Comparison of ENCODE assay signal across 24 cellular contexts in genomic region chr22:36870250-36870649, GRCh38. TPM values are rescaled to one million over a fixed set of nuclear protein-coding genes. Genes with fewer than 3 reads are reported as not detected.
DNase-seq lines count a peak whose midpoint lies in the region; ATAC-seq, FAIRE-seq and TF ChIP-seq lines count a peak whose summit lies in the region.
"Had no signal": no experiment of that assay in that cellular context is flagged by ENCODE, and none has a peak within 500 bp of the region (broad histone marks: within the 10 kb centered on the region; RNA-seq: fewer than 3 reads in every experiment).

No MANE protein-coding gene starts in this region.

- H3K9ac ChIP-seq in keratinocyte (ENCODE audit: control insufficient read depth, extremely low read depth, insufficient read depth, low read length): no peak overlapping the region
- H3K9ac ChIP-seq: parathyroid adenoma had no signal

- H3K27ac ChIP-seq in keratinocyte (ENCODE audit: control insufficient read depth, insufficient read depth, low read length): no peak overlapping the region
- H3K27ac ChIP-seq: parathyroid adenoma, uterus had no signal

- no peak overlapping the region for H2AFZ ChIP-seq in keratinocyte (ENCODE audit: control insufficient read depth, low read length)
- H2AFZ ChIP-seq: parathyroid adenoma had no signal

- TF ChIP-seq POLR2A in H54 (IDR thresholded peaks at IDR 0.05; ENCODE audit: low read depth, low read length): no peak

- peak overlapping the region; percentile 53 for H3K27ac Mint-ChIP-seq in activated B cell treated with CpG ODN at 0.5 μM for 24 hours
- H3K27ac Mint-ChIP-seq: activated naive CD8-positive, alpha-beta T cell; activated T-cell treated with anti-CD3 and anti-CD28 coated beads, Interleukin-2, amount 50 U/mL, for 72 hours; nephron had no signal

- CTCF ChIA-PET in activated B cell treated with CpG ODN at 0.5 μM for 24 hours (lab: Charles Lee): interaction anchor here (1.6 kb wide), 1 partner anchor 14 kb away, joined by 5 read pairs; no protein-coding TSS in a partner anchor

- POLR2A ChIA-PET in activated B cell treated with CpG ODN at 0.5 μM for 24 hours (lab: Charles Lee): interaction anchor here (0.6 kb wide), 1 partner anchor 34 kb away, joined by 6 read pairs; no protein-coding TSS in a partner anchor

- H3K9me3 Mint-ChIP-seq in activated B cell treated with CpG ODN at 0.5 μM for 24 hours: no peaks in the 10 kb centered on the region
- H3K9me3 Mint-ChIP-seq: nephron had no signal

- dilution Hi-C loops in keratinocyte (cut with MboI; ENCODE audit: extremely low pct_ligation_motif_present, low sequenced_read_pairs): no loop called here

- ATAC-seq in activated B cell treated with CpG ODN at 0.5 μM for 24 hours (ENCODE audit: low read depth) (no peak), GM21367 (IDR thresholded peaks at IDR 0.05; ENCODE audit: unreplicated experiment) (no peak), HG03521 (IDR thresholded peaks at IDR 0.05; ENCODE audit: unreplicated experiment) (no peak), HG03469 (IDR thresholded peaks at IDR 0.05; ENCODE audit: unreplicated experiment) (no peak), HG02759 (IDR thresholded peaks at IDR 0.05; ENCODE audit: unreplicated experiment) (no peak)
- ATAC-seq: activated T-cell treated with anti-CD3 and anti-CD28 coated beads, Interleukin-2, amount 50 U/mL, for 72 hours; left lung; sciatic nerve had no signal

- H3K4me1 ChIP-seq in keratinocyte (ENCODE audit: control insufficient read depth, extremely low read depth, insufficient read depth, low read length): peaks cover 40% of the 10 kb centered on the region
- H3K4me1 ChIP-seq: parathyroid adenoma, uterus had no signal

- H3K27me3 Mint-ChIP-seq in activated B cell treated with CpG ODN at 0.5 μM for 24 hours: no peaks in the 10 kb centered on the region
- H3K27me3 Mint-ChIP-seq: activated naive CD8-positive, alpha-beta T cell had no signal

- no peaks in the 10 kb centered on the region for H3K79me2 ChIP-seq in keratinocyte (ENCODE audit: control insufficient read depth, insufficient read depth, low read length)
- H3K79me2 ChIP-seq: parathyroid adenoma had no signal

- no peak overlapping the region for H3K4me3 Mint-ChIP-seq in activated B cell treated with CpG ODN at 0.5 μM for 24 hours
- H3K4me3 Mint-ChIP-seq: activated naive CD8-positive, alpha-beta T cell; activated T-cell treated with anti-CD3 and anti-CD28 coated beads, Interleukin-2, amount 50 U/mL, for 72 hours; nephron had no signal

- peak overlapping the region; percentile 39 for H3K4me2 ChIP-seq in keratinocyte (ENCODE audit: control insufficient read depth, extremely low read depth, insufficient read depth, low read depth, low read length)
- H3K4me2 ChIP-seq: BLaER1 treated with 17β-estradiol and CSF1 and Interleukin-3, amounts not matched to agents 10 nM and 100 nM had no signal

- no peaks in the 10 kb centered on the region for H4K20me1 ChIP-seq in keratinocyte (ENCODE audit: control insufficient read depth, extremely low read depth, insufficient read depth, low read length)

- H3K36me3 ChIP-seq in keratinocyte (ENCODE audit: control insufficient read depth in 2 of 2, extremely low read depth in 1 of 2, insufficient read depth in 2 of 2, low read length in 2 of 2): no peaks in the 10 kb centered on the region
- H3K36me3 ChIP-seq: uterus had no signal

- no peaks in the 10 kb centered on the region for H3K9me3 ChIP-seq in keratinocyte (ENCODE audit: control insufficient read depth, low read depth, low read length)
- H3K9me3 ChIP-seq: BLaER1 treated with 17β-estradiol and CSF1 and Interleukin-3, amounts not matched to agents 10 nM and 100 nM; left lung; uterus had no signal

- H3K9me1 ChIP-seq in keratinocyte (ENCODE audit: control insufficient read depth, extremely low read depth, insufficient read depth, low read length): peaks cover 2% of the 10 kb centered on the region

- DNase-seq in A172 (ENCODE audit: low spot score) (peak; percentile 40), H54 (ENCODE audit: insufficient read length, low spot score) (peak; percentile 26), activated B cell treated with CpG ODN at 0.5 μM for 24 hours (no peak), keratinocyte (ENCODE audit: low read depth, low spot score) (peak; percentile 50)
- DNase-seq: ACHN; activated T-cell treated with anti-CD3 and anti-CD28 coated beads, Interleukin-2, amount 50 U/mL, for 72 hours; effector CD8-positive, alpha-beta T cell; left lung; midbrain; NCI-H1436 treated with DMSO at 0.1 percent for 48 hours; NCI-H524; stimulated activated CD4-positive, alpha-beta T cell treated with anti-CD3 and anti-CD28 coated beads, Interleukin-15, amount 100 ng/mL, for 24 hours; uterus had no signal

- peaks cover 93% of the 10 kb centered on the region for H3K36me3 Mint-ChIP-seq in activated B cell treated with CpG ODN at 0.5 μM for 24 hours (ENCODE audit: low read depth)
- H3K36me3 Mint-ChIP-seq: activated naive CD8-positive, alpha-beta T cell had no signal

- FAIRE-seq in H54 (lab: Jason Lieb, UNC): no peak
- peak; percentile 65 for FAIRE-seq in keratinocyte (lab: Jason Lieb, UNC)
- FAIRE-seq: H1 had no signal

- no peak overlapping the region for H3K4me3 ChIP-seq in keratinocyte (ENCODE audit: control insufficient read depth in 2 of 3, extremely low read depth in 1 of 3, insufficient read depth in 2 of 3, low read depth in 1 of 3, low read length in 3 of 3)
- H3K4me3 ChIP-seq: BLaER1 treated with 17β-estradiol and CSF1 and Interleukin-3, amounts not matched to agents 10 nM and 100 nM; left lung; uterus had no signal

- TF ChIP-seq CTCF in activated B cell treated with CpG ODN at 0.5 μM for 24 hours (IDR thresholded peaks at IDR 0.05) (no peak), keratinocyte (optimal IDR thresholded peaks at IDR 0.05 in 1 of 3, IDR thresholded peaks at IDR 0.05 in 1 of 3, conservative IDR thresholded peaks at IDR 0.05 in 1 of 3; ENCODE audit: extremely low read depth in 1 of 3, insufficient read depth in 2 of 3, low read length in 3 of 3) (no peak)

- H3K4me1 Mint-ChIP-seq in activated B cell treated with CpG ODN at 0.5 μM for 24 hours: peaks cover 37% of the 10 kb centered on the region
- H3K4me1 Mint-ChIP-seq: nephron had no signal

- intact Hi-C loops in activated B cell treated with CpG ODN at 0.5 μM for 24 hours (cut with micrococcal nuclease): no loop called here

- no peaks in the 10 kb centered on the region for H3K27me3 ChIP-seq in keratinocyte (ENCODE audit: control insufficient read depth, extremely low read depth, insufficient read depth, low read length)
- H3K27me3 ChIP-seq: BLaER1 treated with 17β-estradiol and CSF1 and Interleukin-3, amounts not matched to agents 10 nM and 100 nM; left lung; uterus had no signal

RNA-seq across cellular contexts. Expression of gene NCF4, which starts 9.4 kb away (rescaled TPM):
- total RNA-seq in A172 (2014; rRNA removed; shearing (Covaris generic)): not detected in 2 replicates
- 120 and 121 TPM in 2 replicates for total RNA-seq in activated B cell treated with CpG ODN at 0.5 μM for 24 hours
- polyA plus RNA-seq in keratinocyte: 0.37 to 0.42 TPM in 2 of 3 replicates, not detected in the other
- 0.89 TPM for polyA plus RNA-seq in keratinocyte (2011; ENCODE audit: low read depth)
- polyA plus RNA-seq in keratinocyte (2011; cell fraction: cytosol; rRNA removed): 0.05 and 0.10 TPM in 2 replicates
- polyA plus RNA-seq in keratinocyte (2011; cell fraction: nucleus; rRNA removed): 0.10 and 0.31 TPM in 2 replicates
- polyA plus RNA-seq in keratinocyte (2012; ENCODE audit: low replicate concordance): 0.13 and 0.42 TPM in 2 replicates
- 0.20 TPM in 1 of 3 replicates, not detected in the others for polyA minus RNA-seq in keratinocyte
- polyA minus RNA-seq in keratinocyte (2011; cell fraction: cytosol; rRNA and poly(A)+ RNA removed): not detected
- polyA minus RNA-seq in keratinocyte (2011; cell fraction: nucleus; rRNA and poly(A)+ RNA removed): not detected in 2 replicates
- total RNA-seq: G401, H1 had no signal

RNA-seq across cellular contexts. Expression of gene CSF2RB, which starts 43.2 kb away (rescaled TPM):
- 0.02 TPM in 1 of 2 replicates, not detected in the other for total RNA-seq in A172 (2014; rRNA removed; shearing (Covaris generic))
- 141 and 152 TPM in 2 replicates for total RNA-seq in activated B cell treated with CpG ODN at 0.5 μM for 24 hours
- polyA plus RNA-seq in keratinocyte: 0.02 to 0.08 TPM (median 0.08 TPM) in 3 replicates
- 0.11 TPM for polyA plus RNA-seq in keratinocyte (2011; ENCODE audit: low read depth)
- polyA plus RNA-seq in keratinocyte (2011; cell fraction: cytosol; rRNA removed): 0.07 TPM in 1 of 2 replicates, not detected in the other
- polyA plus RNA-seq in keratinocyte (2011; cell fraction: nucleus; rRNA removed): 0.11 and 0.15 TPM in 2 replicates
- 0.62 TPM in 1 of 2 replicates, not detected in the other for polyA plus RNA-seq in keratinocyte (2012; ENCODE audit: low replicate concordance)
- 0.10 to 0.20 TPM in 2 of 3 replicates, not detected in the other for polyA minus RNA-seq in keratinocyte
- polyA minus RNA-seq in keratinocyte (2011; cell fraction: cytosol; rRNA and poly(A)+ RNA removed): not detected
- polyA minus RNA-seq in keratinocyte (2011; cell fraction: nucleus; rRNA and poly(A)+ RNA removed): 0.16 and 0.32 TPM in 2 replicates
- total RNA-seq: G401, H1 had no signal
- polyA plus RNA-seq: H1 had no signal

RNA-seq across cellular contexts. Expression of gene PVALB, which starts 53.4 kb away (rescaled TPM):
- total RNA-seq in A172 (2014; rRNA removed; shearing (Covaris generic)): 1.2 TPM in 1 of 2 replicates, not detected in the other
- total RNA-seq in activated B cell treated with CpG ODN at 0.5 μM for 24 hours: not detected in 2 replicates
- not detected in 3 replicates for polyA plus RNA-seq in keratinocyte
- not detected for polyA plus RNA-seq in keratinocyte (2011; ENCODE audit: low read depth)
- not detected in 2 replicates for polyA plus RNA-seq in keratinocyte (2011; cell fraction: cytosol; rRNA removed)
- not detected in 2 replicates for polyA plus RNA-seq in keratinocyte (2011; cell fraction: nucleus; rRNA removed)
- polyA plus RNA-seq in keratinocyte (2012; ENCODE audit: low replicate concordance): not detected in 2 replicates
- polyA minus RNA-seq in keratinocyte: not detected in 3 replicates
- not detected for polyA minus RNA-seq in keratinocyte (2011; cell fraction: cytosol; rRNA and poly(A)+ RNA removed)
- not detected in 2 replicates for polyA minus RNA-seq in keratinocyte (2011; cell fraction: nucleus; rRNA and poly(A)+ RNA removed)
- total RNA-seq: activated T-cell treated with anti-CD3 and anti-CD28 coated beads, Interleukin-2, amount 50 U/mL, for 72 hours; G401; sciatic nerve had no signal

Comparison
In these comparisons a context has a peak if more than half of its experiments do, and no peak if none do; other contexts are left out.
1. RNA of gene NCF4, which starts 9.4 kb away (total RNA-seq): 120 to 121 TPM in activated B cell treated with CpG ODN at 0.5 μM for 24 hours; not detected in A172; every median in the first group is over 100 times any median in the second.
2. RNA of gene CSF2RB, which starts 43.2 kb away (total RNA-seq): 141 to 152 TPM in activated B cell treated with CpG ODN at 0.5 μM for 24 hours; 0.02 TPM in A172; every median in the first group is over 100 times any median in the second.